16 cellular contexts compared by ENCODE assay signal in the genomic region with DNA sequence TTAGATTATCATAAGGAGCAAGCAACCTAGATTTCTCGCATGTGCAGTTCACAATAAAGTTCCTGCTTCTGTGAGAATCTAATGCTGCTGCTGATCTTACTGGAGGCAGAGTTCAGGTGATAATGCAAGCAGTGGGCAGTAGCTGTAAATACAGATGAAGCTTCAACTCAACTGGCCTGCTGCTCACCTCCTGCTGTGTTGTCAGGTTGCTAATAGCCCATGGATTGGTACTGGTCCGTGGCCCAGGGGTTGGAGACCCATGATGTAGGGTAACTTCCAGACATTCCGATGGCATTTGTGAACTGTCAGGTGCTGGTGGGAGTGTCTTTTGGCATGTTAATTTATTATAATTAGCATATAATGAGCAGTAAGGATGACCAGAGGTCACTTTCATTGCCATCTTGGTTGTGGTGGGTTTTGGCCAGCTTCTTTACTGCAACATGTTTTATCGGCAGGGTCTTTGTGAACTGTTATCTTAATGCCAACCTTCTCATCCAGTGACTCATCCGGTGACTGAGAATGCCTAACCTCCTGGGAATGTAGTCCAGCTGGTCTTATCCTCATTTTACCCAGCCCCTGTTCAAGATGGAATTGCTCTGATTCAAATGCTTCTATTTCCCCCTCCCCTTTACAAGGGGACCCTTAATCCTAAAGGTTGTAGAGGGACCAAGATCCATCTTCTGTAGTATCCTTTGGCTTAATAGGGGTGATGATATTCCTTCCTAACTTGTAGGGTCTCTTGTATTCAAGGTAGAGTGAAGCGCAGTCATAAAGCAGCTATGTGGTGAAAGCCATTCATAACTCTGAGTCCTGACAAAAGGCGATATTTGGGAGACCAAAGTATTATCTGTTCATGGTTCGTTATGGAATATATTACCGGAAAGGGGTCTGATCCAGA.
DNase-seq lines count a peak whose midpoint lies in the region; TF ChIP-seq lines count a peak whose summit lies in the region.
"Had no signal": no experiment of that assay in that cellular context is flagged by ENCODE, and none has a peak within 500 bp of the region (broad histone marks: within the 10 kb centered on the region; RNA-seq: fewer than 3 reads in every experiment).

No MANE protein-coding gene starts in this region.

- H3K27me3 ChIP-seq in smooth muscle cell (ENCODE audit: low read depth), result no peaks in the 10 kb centered on the region
- no peaks in the 10 kb centered on the region for H3K27me3 ChIP-seq in Peyer's patch

- TF ChIP-seq POLR2A in Peyer's patch (IDR thresholded peaks at IDR 0.05), result no peak

- no peak for TF ChIP-seq CTCF in fibroblast of villous mesenchyme (IDR thresholded peaks at IDR 0.05; ENCODE audit: insufficient read depth, low read depth, low read length)
- no peak for TF ChIP-seq CTCF in smooth muscle cell (IDR thresholded peaks at IDR 0.05; ENCODE audit: borderline replicate concordance, insufficient read depth, poor library complexity, severe bottlenecking)
- TF ChIP-seq CTCF in Peyer's patch (IDR thresholded peaks at IDR 0.05), result no peak

- peak overlapping the region; percentile 79 for H3K27ac ChIP-seq in smooth muscle cell (ENCODE audit: low read depth)
- H3K27ac ChIP-seq in Peyer's patch, result no peak overlapping the region
- H3K27ac ChIP-seq: prostate gland had no signal

- peaks cover 9% of the 10 kb centered on the region for H3K4me1 ChIP-seq in smooth muscle cell (ENCODE audit: low read depth)
- no peaks in the 10 kb centered on the region for H3K4me1 ChIP-seq in Peyer's patch
- H3K4me1 ChIP-seq: prostate gland had no signal

- H3K79me2 ChIP-seq in smooth muscle cell (ENCODE audit: low read depth), result peaks cover 17% of the 10 kb centered on the region

- no peaks in the 10 kb centered on the region for H3F3A ChIP-seq in smooth muscle cell (ENCODE audit: low read depth)

- DNase-seq in DMS53 (lab: John Stamatoyannopoulos, UW) (peak; percentile 34), DMS53 treated with DMSO at 0.1 percent for 48 hours (lab: John Stamatoyannopoulos, UW; ENCODE audit: unreplicated experiment) (no peak), T1000 (lab: John Stamatoyannopoulos, UW) (peak; percentile 57), fibroblast of villous mesenchyme (ENCODE audit: low read depth) (peak; percentile 35), smooth muscle cell (lab: John Stamatoyannopoulos, UW; ENCODE audit: unreplicated experiment) (no peak), NCI-H187 (lab: John Stamatoyannopoulos, UW) (no peak), mesenteric fat pad (ENCODE audit: low spot score) (no peak), Peyer's patch (no peak)
- DNase-seq: 8988T; activated CD4-positive, alpha-beta T cell treated with anti-CD3 and anti-CD28 coated beads, Interleukin-2, amount 10 ng/mL, durations not matched to agents 24 days and 14 days; activated naive CD4-positive, alpha-beta T cell treated with Interleukin-2 at 50 U/mL for 16 hours; effector memory CD4-positive, alpha-beta T cell; GF-D8; NCI-H2171 treated with DMSO at 0.1 percent for 48 hours; SHP77 treated with DMSO at 0.1 percent for 48 hours had no signal

- H3K4me2 ChIP-seq in smooth muscle cell, result peak overlapping the region; percentile 59

- H3K36me3 ChIP-seq in smooth muscle cell (ENCODE audit: low read depth), result no peaks in the 10 kb centered on the region
- H3K36me3 ChIP-seq in Peyer's patch, result peaks cover 0 to 5% (median 0%) of the 10 kb centered on the region in 3 donors
- H3K36me3 ChIP-seq: prostate gland had no signal

- no peak overlapping the region for H3K4me3 ChIP-seq in fibroblast of villous mesenchyme (ENCODE audit: low read depth, low read length)
- H3K4me3 ChIP-seq in smooth muscle cell, result no peak overlapping the region
- H3K4me3 ChIP-seq in Peyer's patch, result no peak overlapping the region
- H3K4me3 ChIP-seq: prostate gland had no signal

- no peaks in the 10 kb centered on the region for H3K9me3 ChIP-seq in smooth muscle cell (replicated peaks; ENCODE audit: low read depth)
- H3K9me3 ChIP-seq in Peyer's patch, result no peaks in the 10 kb centered on the region
- H3K9me3 ChIP-seq: prostate gland had no signal

- no peak overlapping the region for H2AFZ ChIP-seq in smooth muscle cell (ENCODE audit: low read depth)

- WGBS in smooth muscle cell (ENCODE audit: low lambda C conversion rate), result 63% methylated on average over 9 of the region's 9 CpGs

- peak overlapping the region; percentile 31 for H3K9ac ChIP-seq in smooth muscle cell (ENCODE audit: low read depth)

- no peaks in the 10 kb centered on the region for H4K20me1 ChIP-seq in smooth muscle cell (ENCODE audit: low read depth)

Comparison
In these comparisons a context has a peak if more than half of its experiments do, and no peak if none do; other contexts are left out.
1. DNase-seq: peak in DMS53 (single experiment), T1000 (single experiment) and fibroblast of villous mesenchyme (single experiment); none in DMS53 treated with DMSO at 0.1 percent for 48 hours (single experiment), smooth muscle cell (single experiment), NCI-H187 (0 of 2), mesenteric fat pad (single experiment) and Peyer's patch (0 of 3).